7 cellular contexts compared by ENCODE assay signal in the genomic region with DNA sequence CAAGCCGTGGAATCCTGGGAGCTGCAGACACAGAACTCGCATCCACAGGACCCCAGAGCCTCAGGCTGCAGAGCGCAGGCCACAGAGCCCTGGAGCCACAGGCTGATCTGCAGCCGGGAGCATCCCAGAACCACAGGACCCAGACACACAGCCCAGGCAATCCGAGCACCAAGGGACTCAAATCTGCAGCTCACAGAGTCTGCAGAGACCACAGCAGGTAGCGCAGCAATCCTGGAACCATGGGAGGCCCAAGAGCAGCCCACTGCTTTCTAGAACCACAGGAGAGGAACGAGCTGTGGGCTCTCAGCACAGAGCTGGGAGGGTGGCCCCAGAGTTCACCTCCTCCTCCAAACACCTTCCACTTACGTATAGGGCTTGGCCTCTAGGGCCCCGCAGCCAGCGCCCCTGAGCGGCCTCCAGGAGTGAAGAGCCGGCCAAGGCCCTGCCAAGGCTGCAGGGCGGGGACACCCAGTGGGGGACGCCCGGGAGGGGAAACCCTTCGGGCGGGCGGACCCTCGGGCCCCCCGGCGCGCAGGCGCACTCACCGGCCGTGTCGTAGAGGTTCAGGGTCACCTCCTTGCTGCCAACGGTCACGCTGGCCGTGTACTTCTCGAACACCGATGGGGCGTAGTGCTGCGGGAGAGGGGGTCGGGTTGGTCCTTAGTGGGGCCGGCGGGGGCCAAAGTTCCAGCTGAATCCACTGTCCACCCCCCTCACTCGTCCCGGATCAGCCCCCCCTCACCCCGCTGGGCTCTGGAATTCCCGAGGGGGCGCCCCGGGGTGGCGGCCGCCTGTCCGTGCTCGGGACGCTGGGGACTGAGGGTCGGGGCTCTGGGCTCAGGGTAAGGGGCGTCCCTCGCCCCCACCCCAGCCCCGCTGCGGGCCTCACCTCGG. TPM values are rescaled to one million over a fixed set of nuclear protein-coding genes. Genes with fewer than 3 reads are reported as not detected.
DNase-seq lines count a peak whose midpoint lies in the region; ATAC-seq and TF ChIP-seq lines count a peak whose summit lies in the region.

No MANE protein-coding gene starts in this region.

- POLR2A ChIA-PET in HCT116 (lab: Charles Lee), result interaction anchor here (1.0 to 6.1 kb wide), 5 partner anchors 9 to 240 kb away, joined by 3 to 38 read pairs (median 6); partner anchors contain the start of gene PSMD9

- TF ChIP-seq RAD21 in HCT116 (IDR thresholded peaks at IDR 0.05; ENCODE audit: low read depth), result no peak

- H3K27me3 ChIP-seq in HCT116 (ENCODE audit: insufficient read depth, low read length) (no peaks in the 10 kb centered on the region), neural progenitor cell (peaks cover 16% of the 10 kb centered on the region)

- RAD21 ChIA-PET in HCT116 (lab: Charles Lee; ENCODE audit: low non-redundant PET in 1 of 2, low total read pairs in 2 of 2, uncharacterized antibody in 2 of 2, unreplicated experiment in 2 of 2), result interaction anchor here (2.2 to 4.2 kb wide), 3 partner anchors 8 to 96 kb away, joined by 11 to 22 read pairs (median 19); partner anchors contain the start of gene PSMD9 (in 1 of the 2)

- ATAC-seq in HCT116, result no peak
- peak; percentile 15 for ATAC-seq in effector memory CD8-positive, alpha-beta T cell (replicated peaks)
- no peak for ATAC-seq in HG02885 (IDR thresholded peaks at IDR 0.05; ENCODE audit: poor library complexity, unreplicated experiment)
- no peak for ATAC-seq in GM18517 (IDR thresholded peaks at IDR 0.05; ENCODE audit: unreplicated experiment)
- ATAC-seq in HG03039 (IDR thresholded peaks at IDR 0.05; ENCODE audit: unreplicated experiment), result no peak

- no peaks in the 10 kb centered on the region for H3K9me2 ChIP-seq in HCT116 (ENCODE audit: insufficient read depth)

- BruUV-seq in HCT116 (replicated peaks; lab: Mats Ljungman, UMichigan), result TSS peak; percentile 31

- H3K9ac ChIP-seq in HCT116 (ENCODE audit: low read length) (peak overlapping the region; percentile 96), neural progenitor cell (no peak overlapping the region)

- DNase-seq in HCT116 (ENCODE audit: low read depth, low spot score), result no peak
- DNase-seq in activated CD4-positive, CD25-positive, alpha-beta regulatory T cell treated with anti-CD3 and anti-CD28 coated beads, Interleukin-2, amount 50 U/mL, for 16 hours (ENCODE audit: low read depth, low spot score), result peak; percentile 26
- DNase-seq in effector memory CD8-positive, alpha-beta T cell, result peak; percentile 58 to 63 (median 61)
- DNase-seq in neural progenitor cell (ENCODE audit: low spot score), result no peak

- H3K36me3 ChIP-seq in HCT116 (ENCODE audit: control insufficient read depth in 1 of 2, insufficient read depth in 2 of 2, low read length in 2 of 2) (0 out of 4 replicates have a peak, but pooled peaks cover 2 to 9% of the 10 kb centered on the region in 2 experiments), neural progenitor cell (no peaks in the 10 kb centered on the region)

- H3K27ac ChIP-seq in HCT116 (ENCODE audit: low read depth, low read length) (peak overlapping the region; percentile 100), neural progenitor cell (no peak overlapping the region)

- H3K4me2 ChIP-seq in HCT116 (ENCODE audit: low read length), result peak overlapping the region; percentile 91
- peak overlapping the region; percentile 96 for H3K4me2 ChIP-seq in neural progenitor cell

- intact Hi-C loops in HCT116 (cut with micrococcal nuclease), result no loop called here

- no peak for TF ChIP-seq POLR2A in HCT116 (IDR thresholded peaks at IDR 0.05; ENCODE audit: borderline replicate concordance, extremely low read depth, insufficient read depth, insufficient read length)

- H3K4me3 ChIP-seq in HCT116 (replicated peaks in 1 of 2; ENCODE audit: low read depth in 1 of 2, low read length in 2 of 2), result peak overlapping the region; percentile 90 to 91
- peak overlapping the region; percentile 56 for H3K4me3 ChIP-seq in neural progenitor cell

- H4K20me1 ChIP-seq in HCT116 (ENCODE audit: insufficient read depth) (no peaks in the 10 kb centered on the region), neural progenitor cell (ENCODE audit: low read depth) (peaks cover 38% of the 10 kb centered on the region)

- H3K4me1 ChIP-seq in HCT116 (ENCODE audit: control insufficient read depth in 1 of 2, insufficient read depth in 2 of 2, low read length in 2 of 2), result peaks cover 59 to 92% of the 10 kb centered on the region in 2 experiments
- peaks cover 9% of the 10 kb centered on the region for H3K4me1 ChIP-seq in neural progenitor cell

- peaks cover 62 to 64% of the 10 kb centered on the region in 2 donors for H3K4me1 Mint-ChIP-seq in effector memory CD8-positive, alpha-beta T cell (ENCODE audit: low read depth in 2 of 2)
- H3K4me1 Mint-ChIP-seq in neural progenitor cell, result peaks cover 36% of the 10 kb centered on the region

- peak overlapping the region; percentile 86 to 90 for H3K4me3 Mint-ChIP-seq in effector memory CD8-positive, alpha-beta T cell
- H3K4me3 Mint-ChIP-seq in neural progenitor cell, result peak overlapping the region; percentile 81

- TF ChIP-seq CTCF in HCT116 (IDR thresholded peaks at IDR 0.05 in 2 of 3, conservative IDR thresholded peaks at IDR 0.05 in 1 of 3; ENCODE audit: borderline replicate concordance in 1 of 3, insufficient read depth in 1 of 3, low read depth in 2 of 3, low read length in 2 of 3) (no peak), neural progenitor cell (IDR thresholded peaks at IDR 0.05) (no peak)

- H3K9me3 ChIP-seq in HCT116 (ENCODE audit: control insufficient read depth in 1 of 2, insufficient read depth in 1 of 2, low read depth in 1 of 2, low read length in 2 of 2) (no peaks in the 10 kb centered on the region), neural progenitor cell (ENCODE audit: low read depth) (no peaks in the 10 kb centered on the region)

- peaks cover 48% of the 10 kb centered on the region for H3F3A ChIP-seq in neural progenitor cell (ENCODE audit: low read depth)

- no peak overlapping the region for H2AFZ ChIP-seq in HCT116 (ENCODE audit: low read depth, low read length, poor library complexity, severe bottlenecking)
- H2AFZ ChIP-seq in neural progenitor cell (replicated peaks), result no peak overlapping the region

- peaks cover 65% of the 10 kb centered on the region for H3K79me2 ChIP-seq in HCT116 (ENCODE audit: insufficient read depth, low read length)
- H3K79me2 ChIP-seq in neural progenitor cell (ENCODE audit: low read depth), result peaks cover 21% of the 10 kb centered on the region

- peaks cover 84% of the 10 kb centered on the region for H3K36me3 Mint-ChIP-seq in effector memory CD8-positive, alpha-beta T cell (ENCODE audit: insufficient read depth)
- peaks cover 7% of the 10 kb centered on the region for H3K36me3 Mint-ChIP-seq in neural progenitor cell

- peak overlapping the region; percentile 98 to 100 for H3K27ac Mint-ChIP-seq in effector memory CD8-positive, alpha-beta T cell
- H3K27ac Mint-ChIP-seq in neural progenitor cell, result no peak overlapping the region

- CTCF ChIA-PET in HCT116 (lab: Charles Lee), result interaction anchor here (1.1 to 6.9 kb wide), 10 partner anchors 8 to 126 kb away, joined by 3 to 149 read pairs (median 18); partner anchors contain the start of genes CFAP251, PSMD9 and SETD1B

- H3K27me3 Mint-ChIP-seq in effector memory CD8-positive, alpha-beta T cell, result no peaks in the 10 kb centered on the region
- H3K27me3 Mint-ChIP-seq in neural progenitor cell (ENCODE audit: insufficient read depth, low read depth), result peaks cover 10% of the 10 kb centered on the region

- H3K9me3 Mint-ChIP-seq in effector memory CD8-positive, alpha-beta T cell, result no peaks in the 10 kb centered on the region
- H3K9me3 Mint-ChIP-seq in neural progenitor cell, result no peaks in the 10 kb centered on the region

TF ChIP-seq in HCT116, 20 proteins besides CTCF, POLR2A, EP300 and RAD21 (continues in another document):
- no peak for TF ChIP-seq FOSL1 (IDR thresholded peaks at IDR 0.05; ENCODE audit: low read depth)
- TF ChIP-seq ZFX (IDR thresholded peaks at IDR 0.05), result peak; percentile 36; the same call in 1 of the 2 replicates
- no peak for TF ChIP-seq EZH2 (IDR thresholded peaks at IDR 0.05)
- no peak for TF ChIP-seq TCF7L2 (IDR thresholded peaks at IDR 0.05; ENCODE audit: borderline replicate concordance, extremely low read depth, insufficient read depth, insufficient read length)
- TF ChIP-seq POLR2AphosphoS5 (IDR thresholded peaks at IDR 0.05; ENCODE audit: low read depth, low read length), result peak; percentile 7; the same call in 1 of the 2 replicates
- no peak for TF ChIP-seq SRF (IDR thresholded peaks at IDR 0.05; ENCODE audit: low read depth)
- TF ChIP-seq, protein P1, sequence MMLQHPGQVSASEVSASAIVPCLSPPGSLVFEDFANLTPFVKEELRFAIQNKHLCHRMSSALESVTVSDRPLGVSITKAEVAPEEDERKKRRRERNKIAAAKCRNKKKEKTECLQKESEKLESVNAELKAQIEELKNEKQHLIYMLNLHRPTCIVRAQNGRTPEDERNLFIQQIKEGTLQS (IDR thresholded peaks at IDR 0.05), result no peak
- no peak for TF ChIP-seq ELF1 (IDR thresholded peaks at IDR 0.05; ENCODE audit: borderline replicate concordance, low read depth)

RNA-seq across cellular contexts. Expression of gene RHOF, which starts 0.6 kb away (rescaled TPM):
- total RNA-seq in HCT116 (2021; ENCODE audit: unreplicated experiment), result 116 TPM
- 93.4 and 134 TPM in 2 replicates for polyA plus RNA-seq in HCT116 (2012)
- total RNA-seq in neural progenitor cell (ENCODE audit: low replicate concordance), result 20.1 and 30.8 TPM in 2 replicates

RNA-seq across cellular contexts. Expression of gene SETD1B, which starts 11.0 kb away (rescaled TPM):
- total RNA-seq in HCT116 (2021; ENCODE audit: unreplicated experiment) (17.5 TPM), neural progenitor cell (ENCODE audit: low replicate concordance) (1.8 and 4.4 TPM in 2 replicates)
- 6.6 and 7.3 TPM in 2 replicates for polyA plus RNA-seq in HCT116 (2012)

Comparison
In these comparisons a context has a peak if more than half of its experiments do, and no peak if none do; other contexts are left out.
1. DNase-seq: peak in activated CD4-positive, CD25-positive, alpha-beta regulatory T cell treated with anti-CD3 and anti-CD28 coated beads, Interleukin-2, amount 50 U/mL, for 16 hours (single experiment) and effector memory CD8-positive, alpha-beta T cell (3 of 3); none in HCT116 (single experiment) and neural progenitor cell (single experiment).